Comparison of ENCODE assay signal across 10 cellular contexts in genomic region chr5:119353686-119354366, GRCh38. TPM values are rescaled to one million over a fixed set of nuclear protein-coding genes. Genes with fewer than 3 reads are reported as not detected.
A peak's percentile ranks its signal among the peaks of the same experiment; 100 is the strongest.
DNase-seq lines count a peak whose midpoint lies in the region; ATAC-seq lines count a peak whose summit lies in the region.
"Had no signal": no experiment of that assay in that cellular context is flagged by ENCODE, and none has a peak within 500 bp of the region (broad histone marks: within the 10 kb centered on the region; RNA-seq: fewer than 3 reads in every experiment).

No MANE protein-coding gene starts in this region.

- H3K27ac ChIP-seq in HUES48 (ENCODE audit: low read depth, low read length) = peak overlapping the region; percentile 59
- H3K27ac ChIP-seq in naive thymus-derived CD4-positive, alpha-beta T cell (ENCODE audit: low read depth, low read length) = peak overlapping the region; percentile 55
- H3K27ac ChIP-seq: WERI-Rb-1 had no signal

- H3K9me3 Mint-ChIP-seq in naive thymus-derived CD4-positive, alpha-beta T cell = no peaks in the 10 kb centered on the region

- no peak for DNase-seq in naive thymus-derived CD4-positive, alpha-beta T cell
- DNase-seq in kidney glomerular epithelial cell (lab: John Stamatoyannopoulos, UW) = no peak
- no peak for DNase-seq in NCI-H1105 treated with DMSO at 0.1 percent for 48 hours (lab: John Stamatoyannopoulos, UW)
- DNase-seq in GOT3 (lab: John Stamatoyannopoulos, UW) = no peak
- DNase-seq in HCEC 1CT = no peak
- DNase-seq: WERI-Rb-1 had no signal

- H3K9ac ChIP-seq in HUES48 (ENCODE audit: low read depth, low read length) = no peak overlapping the region; the same call in 1 of the 2 replicates

- no peaks in the 10 kb centered on the region for H3K36me3 ChIP-seq in HUES48 (ENCODE audit: control insufficient read depth, insufficient read depth, low read length)
- no peaks in the 10 kb centered on the region for H3K36me3 ChIP-seq in naive thymus-derived CD4-positive, alpha-beta T cell (ENCODE audit: control insufficient read depth in 2 of 3, insufficient read depth in 3 of 3, low read length in 3 of 3)
- H3K36me3 ChIP-seq: WERI-Rb-1 had no signal

- H3K27me3 Mint-ChIP-seq in naive thymus-derived CD4-positive, alpha-beta T cell = no peaks in the 10 kb centered on the region

- POLR2A ChIA-PET in naive thymus-derived CD4-positive, alpha-beta T cell (lab: Charles Lee) = interaction anchor here (0.9 to 1.7 kb wide), 6 partner anchors 9 to 37 kb away, joined by 5 to 14 read pairs (median 7); no protein-coding TSS in a partner anchor

- H3K4me3 ChIP-seq in HUES48 (ENCODE audit: low read depth, low read length) = no peak overlapping the region
- peak overlapping the region; percentile 12 for H3K4me3 ChIP-seq in naive thymus-derived CD4-positive, alpha-beta T cell (ENCODE audit: low read length)

- peaks cover 73% of the 10 kb centered on the region for H3K4me1 ChIP-seq in HUES48 (ENCODE audit: control insufficient read depth, insufficient read depth, low read length)
- H3K4me1 ChIP-seq in naive thymus-derived CD4-positive, alpha-beta T cell (ENCODE audit: control insufficient read depth in 2 of 2, insufficient read depth in 2 of 2, low read length in 2 of 2) = peaks cover 73 to 86% of the 10 kb centered on the region in 2 donors

- CTCF ChIA-PET in naive thymus-derived CD4-positive, alpha-beta T cell (lab: Charles Lee) = interaction anchor here (0.8 kb wide), 1 partner anchor 13 kb away, joined by 6 read pairs; no protein-coding TSS in a partner anchor

- peak; percentile 67 for ATAC-seq in GM18867 (IDR thresholded peaks at IDR 0.05; ENCODE audit: unreplicated experiment)
- peak; percentile 59 for ATAC-seq in GM21737 (IDR thresholded peaks at IDR 0.05; ENCODE audit: unreplicated experiment)
- peak; percentile 36 for ATAC-seq in naive thymus-derived CD4-positive, alpha-beta T cell
- ATAC-seq: esophagus mucosa had no signal

- intact Hi-C loops in naive thymus-derived CD4-positive, alpha-beta T cell (cut with micrococcal nuclease) = loop anchor here in 1 of 2 donors (1.0 to 2.0 kb wide), 2 partner anchors 12 to 15 kb away; no protein-coding TSS in a partner anchor

- peak overlapping the region; percentile 51 to 98 (median 72) for H3K4me3 Mint-ChIP-seq in naive thymus-derived CD4-positive, alpha-beta T cell

- peaks cover 22% of the 10 kb centered on the region for H3K27me3 ChIP-seq in HUES48 (ENCODE audit: control insufficient read depth, insufficient read depth, low read length)
- no peaks in the 10 kb centered on the region for H3K27me3 ChIP-seq in naive thymus-derived CD4-positive, alpha-beta T cell (ENCODE audit: control insufficient read depth in 2 of 2, insufficient read depth in 2 of 2, low read length in 2 of 2)

- peaks cover 60 to 100% (median 97%) of the 10 kb centered on the region in 7 donors for H3K4me1 Mint-ChIP-seq in naive thymus-derived CD4-positive, alpha-beta T cell

- peaks cover 0 to 16% (median 6%) of the 10 kb centered on the region in 5 donors for H3K36me3 Mint-ChIP-seq in naive thymus-derived CD4-positive, alpha-beta T cell

- H3K9me3 ChIP-seq in HUES48 (ENCODE audit: control insufficient read depth, insufficient read depth, low read length) = no peaks in the 10 kb centered on the region
- H3K9me3 ChIP-seq in naive thymus-derived CD4-positive, alpha-beta T cell (ENCODE audit: control insufficient read depth in 2 of 3, low read length in 3 of 3) = no peaks in the 10 kb centered on the region

- peak overlapping the region; percentile 54 to 96 (median 86) for H3K27ac Mint-ChIP-seq in naive thymus-derived CD4-positive, alpha-beta T cell

RNA-seq across cellular contexts. Expression of gene TNFAIP8, which starts 2.0 kb away (rescaled TPM):
- 100 to 1,000 TPM; 102 to 162 (median 130) TPM for total RNA-seq in naive thymus-derived CD4-positive, alpha-beta T cell
- 100 to 1,000 TPM; 261 to 285 TPM for polyA plus RNA-seq in naive thymus-derived CD4-positive, alpha-beta T cell
